Comparison of ENCODE assay signal across 1 cellular context in the genomic region with DNA sequence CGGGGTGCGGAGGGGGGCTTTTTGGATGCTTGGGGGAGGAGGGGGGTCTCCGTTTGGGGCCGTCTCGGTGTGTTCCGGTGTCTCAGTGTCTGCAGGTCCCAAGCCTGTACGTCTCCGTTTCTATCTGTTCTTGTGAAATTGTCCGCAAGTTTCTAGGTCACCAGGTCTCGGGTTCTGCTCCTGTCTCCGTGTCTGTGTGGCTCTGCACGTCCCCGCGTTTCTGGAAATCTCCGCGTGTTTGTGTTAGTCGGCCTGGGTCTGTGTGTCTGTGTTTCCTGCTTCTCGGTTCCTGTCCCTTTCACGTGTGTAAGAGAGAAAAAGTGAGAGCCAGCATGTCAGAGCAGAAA.
TF ChIP-seq lines count a peak whose summit lies in the region.

No MANE protein-coding gene starts in this region.

TF ChIP-seq in endothelial cell of umbilical vein, 7 proteins besides CTCF, POLR2A, EP300 and RAD21 (continued from another document):
- TF ChIP-seq JUN (IDR thresholded peaks at IDR 0.05; ENCODE audit: borderline replicate concordance, insufficient read depth, insufficient read length, low read depth), result no peak
- TF ChIP-seq GATA2 (IDR thresholded peaks at IDR 0.05; ENCODE audit: insufficient read depth, insufficient read length, low read depth, low read length), result no peak
